Comparison of ENCODE assay signal across 20 cellular contexts in the genomic region with DNA sequence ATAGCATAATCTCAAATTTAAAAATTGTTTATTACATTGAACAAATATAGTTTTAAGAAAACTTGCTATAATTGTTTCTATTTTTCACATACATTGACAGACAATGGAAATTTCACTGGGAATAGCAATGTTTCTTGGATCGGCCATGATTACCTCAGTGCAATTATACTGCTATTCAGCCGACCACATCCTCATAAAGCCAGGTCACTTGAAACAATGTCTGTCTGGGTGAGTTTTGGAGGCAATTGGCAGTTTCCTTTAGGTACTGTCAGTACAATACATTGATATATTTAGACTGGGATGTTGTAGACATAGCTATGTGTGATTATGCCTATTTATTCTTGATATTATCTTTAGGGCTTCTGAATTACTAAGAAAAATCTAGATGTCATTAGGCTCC.
"Had no signal": no experiment of that assay in that cellular context is flagged by ENCODE, and none has a peak within 500 bp of the region (broad histone marks: within the 10 kb centered on the region; RNA-seq: fewer than 3 reads in every experiment).

No MANE protein-coding gene starts in this region.

- H3K4me3 ChIP-seq: coronary artery, gastrocnemius medialis, heart right ventricle, lower lobe of right lung, right atrium auricular region, upper lobe of left lung had no signal

- H3K27me3 ChIP-seq: gastrocnemius medialis, heart right ventricle, right atrium auricular region, upper lobe of left lung had no signal

- H3K4me1 ChIP-seq: gastrocnemius medialis, heart right ventricle, lower lobe of right lung, right atrium auricular region, upper lobe of left lung had no signal

- H3K27ac ChIP-seq: coronary artery, gastrocnemius medialis, heart right ventricle, lower lobe of right lung, right atrium auricular region, upper lobe of left lung had no signal

- DNase-seq: activated B cell treated with CpG ODN at 0.5 μM for 24 hours; activated CD4-positive, alpha-beta T cell treated with anti-CD3 and anti-CD28 coated beads, Interleukin-2, amount 10 ng/mL, durations not matched to agents 24 days and 14 days; activated CD8-positive, alpha-beta memory T cell treated with anti-CD3 and anti-CD28 coated beads, Interleukin-2, amount 50 U/mL, for 4 hours; activated CD8-positive, alpha-beta T cell treated with anti-CD3 and anti-CD28 coated beads, Interleukin-2, amount 10 ng/mL, durations not matched to agents 7 days and 5 days; activated gamma-delta T cell; activated T-cell treated with anti-CD3 and anti-CD28 coated beads, Interleukin-2, amount 50 U/mL, for 72 hours; amniotic stem cell; effector CD4-positive, alpha-beta T cell; gastrocnemius medialis; heart right ventricle; left colon; lower lobe of right lung; nucleus accumbens; small intestine; stimulated activated naive CD8-positive, alpha-beta T cell treated with anti-CD3 and anti-CD28 coated beads, Interleukin-15, amount 100 ng/mL, for 72 hours; T-helper 17 cell; upper lobe of left lung had no signal

- H3K36me3 ChIP-seq: gastrocnemius medialis, heart right ventricle, lower lobe of right lung, right atrium auricular region, upper lobe of left lung had no signal

- ATAC-seq: activated CD8-positive, alpha-beta T cell treated with anti-CD3 and anti-CD28 coated beads, Interleukin-2, amount 10 ng/mL, durations not matched to agents 7 days and 5 days; activated naive CD4-positive, alpha-beta T cell treated with anti-CD3 and anti-CD28 coated beads, Interleukin-2, amount 50 U/mL, for 72 hours; activated T-cell treated with anti-CD3 and anti-CD28 coated beads, Interleukin-2, amount 50 U/mL, for 72 hours; gastrocnemius medialis; heart right ventricle; left colon; lower lobe of right lung; stimulated activated naive CD8-positive, alpha-beta T cell treated with anti-CD3 and anti-CD28 coated beads, Interleukin-15, amount 100 ng/mL, for 72 hours; T-helper 17 cell had no signal

- H3K9me3 ChIP-seq: gastrocnemius medialis, heart right ventricle, lower lobe of right lung, right atrium auricular region, upper lobe of left lung had no signal

- FAIRE-seq: small intestine had no signal
